In the genomic region with DNA sequence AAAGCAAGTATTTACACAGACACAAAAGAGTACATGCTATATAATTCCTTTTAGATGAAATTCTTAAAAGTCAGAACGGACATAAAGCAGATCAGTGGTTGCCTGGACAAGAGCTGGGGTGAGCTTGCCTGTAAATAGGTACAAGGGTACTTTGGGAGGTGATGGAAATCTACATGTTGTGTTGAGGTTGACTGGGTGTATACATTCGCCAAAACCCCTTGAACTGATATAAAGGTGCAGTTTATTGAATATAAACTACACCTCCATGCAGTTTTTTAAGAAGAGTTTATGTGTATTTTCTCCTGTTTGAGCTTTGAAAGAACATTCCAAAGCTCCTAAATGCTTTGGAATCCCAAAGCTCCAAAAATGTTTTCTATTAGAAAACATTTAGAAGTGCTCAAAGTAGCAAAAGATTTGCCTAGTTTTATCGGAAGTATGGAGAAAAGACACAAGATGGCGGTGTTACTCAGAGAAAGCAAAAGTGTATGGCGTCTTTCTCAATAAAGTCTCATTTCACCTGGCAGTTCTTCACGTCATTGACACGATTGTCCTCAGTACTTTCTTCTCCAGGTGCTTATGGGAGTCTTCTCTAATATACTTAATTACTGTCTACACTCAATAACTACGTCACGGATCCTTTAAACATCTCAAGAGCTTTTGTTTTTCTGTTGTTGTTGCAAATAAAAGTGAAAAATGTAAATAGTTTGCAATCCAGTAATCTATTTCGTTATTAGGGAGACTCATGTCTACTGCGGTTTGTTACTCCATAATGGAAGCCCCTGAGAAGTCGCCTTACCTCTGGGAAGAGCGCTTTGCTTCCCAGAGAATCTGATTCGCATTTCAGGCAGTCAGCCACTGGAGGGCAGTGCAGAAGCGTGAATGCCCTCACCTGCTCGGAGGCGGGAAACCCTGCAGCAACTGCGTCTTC, we compare ENCODE assay signal across 1 cellular context.
A peak's percentile ranks its signal among the peaks of the same experiment; 100 is the strongest.
TF ChIP-seq lines count a peak whose summit lies in the region.

No MANE protein-coding gene starts in this region.

TF ChIP-seq in K562, 482 proteins besides CTCF, POLR2A, EP300 and RAD21 (continued from another document and continues in another):
- TF ChIP-seq, protein P1, sequence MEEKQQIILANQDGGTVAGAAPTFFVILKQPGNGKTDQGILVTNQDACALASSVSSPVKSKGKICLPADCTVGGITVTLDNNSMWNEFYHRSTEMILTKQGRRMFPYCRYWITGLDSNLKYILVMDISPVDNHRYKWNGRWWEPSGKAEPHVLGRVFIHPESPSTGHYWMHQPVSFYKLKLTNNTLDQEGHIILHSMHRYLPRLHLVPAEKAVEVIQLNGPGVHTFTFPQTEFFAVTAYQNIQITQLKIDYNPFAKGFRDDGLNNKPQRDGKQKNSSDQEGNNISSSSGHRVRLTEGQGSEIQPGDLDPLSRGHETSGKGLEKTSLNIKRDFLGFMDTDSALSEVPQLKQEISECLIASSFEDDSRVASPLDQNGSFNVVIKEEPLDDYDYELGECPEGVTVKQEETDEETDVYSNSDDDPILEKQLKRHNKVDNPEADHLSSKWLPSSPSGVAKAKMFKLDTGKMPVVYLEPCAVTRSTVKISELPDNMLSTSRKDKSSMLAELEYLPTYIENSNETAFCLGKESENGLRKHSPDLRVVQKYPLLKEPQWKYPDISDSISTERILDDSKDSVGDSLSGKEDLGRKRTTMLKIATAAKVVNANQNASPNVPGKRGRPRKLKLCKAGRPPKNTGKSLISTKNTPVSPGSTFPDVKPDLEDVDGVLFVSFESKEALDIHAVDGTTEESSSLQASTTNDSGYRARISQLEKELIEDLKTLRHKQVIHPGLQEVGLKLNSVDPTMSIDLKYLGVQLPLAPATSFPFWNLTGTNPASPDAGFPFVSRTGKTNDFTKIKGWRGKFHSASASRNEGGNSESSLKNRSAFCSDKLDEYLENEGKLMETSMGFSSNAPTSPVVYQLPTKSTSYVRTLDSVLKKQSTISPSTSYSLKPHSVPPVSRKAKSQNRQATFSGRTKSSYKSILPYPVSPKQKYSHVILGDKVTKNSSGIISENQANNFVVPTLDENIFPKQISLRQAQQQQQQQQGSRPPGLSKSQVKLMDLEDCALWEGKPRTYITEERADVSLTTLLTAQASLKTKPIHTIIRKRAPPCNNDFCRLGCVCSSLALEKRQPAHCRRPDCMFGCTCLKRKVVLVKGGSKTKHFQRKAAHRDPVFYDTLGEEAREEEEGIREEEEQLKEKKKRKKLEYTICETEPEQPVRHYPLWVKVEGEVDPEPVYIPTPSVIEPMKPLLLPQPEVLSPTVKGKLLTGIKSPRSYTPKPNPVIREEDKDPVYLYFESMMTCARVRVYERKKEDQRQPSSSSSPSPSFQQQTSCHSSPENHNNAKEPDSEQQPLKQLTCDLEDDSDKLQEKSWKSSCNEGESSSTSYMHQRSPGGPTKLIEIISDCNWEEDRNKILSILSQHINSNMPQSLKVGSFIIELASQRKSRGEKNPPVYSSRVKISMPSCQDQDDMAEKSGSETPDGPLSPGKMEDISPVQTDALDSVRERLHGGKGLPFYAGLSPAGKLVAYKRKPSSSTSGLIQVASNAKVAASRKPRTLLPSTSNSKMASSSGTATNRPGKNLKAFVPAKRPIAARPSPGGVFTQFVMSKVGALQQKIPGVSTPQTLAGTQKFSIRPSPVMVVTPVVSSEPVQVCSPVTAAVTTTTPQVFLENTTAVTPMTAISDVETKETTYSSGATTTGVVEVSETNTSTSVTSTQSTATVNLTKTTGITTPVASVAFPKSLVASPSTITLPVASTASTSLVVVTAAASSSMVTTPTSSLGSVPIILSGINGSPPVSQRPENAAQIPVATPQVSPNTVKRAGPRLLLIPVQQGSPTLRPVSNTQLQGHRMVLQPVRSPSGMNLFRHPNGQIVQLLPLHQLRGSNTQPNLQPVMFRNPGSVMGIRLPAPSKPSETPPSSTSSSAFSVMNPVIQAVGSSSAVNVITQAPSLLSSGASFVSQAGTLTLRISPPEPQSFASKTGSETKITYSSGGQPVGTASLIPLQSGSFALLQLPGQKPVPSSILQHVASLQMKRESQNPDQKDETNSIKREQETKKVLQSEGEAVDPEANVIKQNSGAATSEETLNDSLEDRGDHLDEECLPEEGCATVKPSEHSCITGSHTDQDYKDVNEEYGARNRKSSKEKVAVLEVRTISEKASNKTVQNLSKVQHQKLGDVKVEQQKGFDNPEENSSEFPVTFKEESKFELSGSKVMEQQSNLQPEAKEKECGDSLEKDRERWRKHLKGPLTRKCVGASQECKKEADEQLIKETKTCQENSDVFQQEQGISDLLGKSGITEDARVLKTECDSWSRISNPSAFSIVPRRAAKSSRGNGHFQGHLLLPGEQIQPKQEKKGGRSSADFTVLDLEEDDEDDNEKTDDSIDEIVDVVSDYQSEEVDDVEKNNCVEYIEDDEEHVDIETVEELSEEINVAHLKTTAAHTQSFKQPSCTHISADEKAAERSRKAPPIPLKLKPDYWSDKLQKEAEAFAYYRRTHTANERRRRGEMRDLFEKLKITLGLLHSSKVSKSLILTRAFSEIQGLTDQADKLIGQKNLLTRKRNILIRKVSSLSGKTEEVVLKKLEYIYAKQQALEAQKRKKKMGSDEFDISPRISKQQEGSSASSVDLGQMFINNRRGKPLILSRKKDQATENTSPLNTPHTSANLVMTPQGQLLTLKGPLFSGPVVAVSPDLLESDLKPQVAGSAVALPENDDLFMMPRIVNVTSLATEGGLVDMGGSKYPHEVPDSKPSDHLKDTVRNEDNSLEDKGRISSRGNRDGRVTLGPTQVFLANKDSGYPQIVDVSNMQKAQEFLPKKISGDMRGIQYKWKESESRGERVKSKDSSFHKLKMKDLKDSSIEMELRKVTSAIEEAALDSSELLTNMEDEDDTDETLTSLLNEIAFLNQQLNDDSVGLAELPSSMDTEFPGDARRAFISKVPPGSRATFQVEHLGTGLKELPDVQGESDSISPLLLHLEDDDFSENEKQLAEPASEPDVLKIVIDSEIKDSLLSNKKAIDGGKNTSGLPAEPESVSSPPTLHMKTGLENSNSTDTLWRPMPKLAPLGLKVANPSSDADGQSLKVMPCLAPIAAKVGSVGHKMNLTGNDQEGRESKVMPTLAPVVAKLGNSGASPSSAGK (IDR thresholded peaks at IDR 0.05), result peak; percentile 94
- TF ChIP-seq MXD1 (CRISPR knock-in tag; IDR thresholded peaks at IDR 0.05; ENCODE audit: borderline replicate concordance, poor library complexity, severe bottlenecking) (no peak), DIDO1 (tag; IDR thresholded peaks at IDR 0.05; ENCODE audit: low read depth) (no peak), SMAD1 (IDR thresholded peaks at IDR 0.05; ENCODE audit: low read depth, low read length, partially characterized antibody) (no peak), ZNF507 (tag; conservative IDR thresholded peaks at IDR 0.05) (no peak), SAFB2 (IDR thresholded peaks at IDR 0.05; ENCODE audit: borderline replicate concordance, low read depth, low read length, severe bottlenecking) (no peak), CHD4 (IDR thresholded peaks at IDR 0.05; ENCODE audit: insufficient read depth, insufficient replicate concordance, low read depth, low read length, poor library complexity, severe bottlenecking) (no peak), ZEB2 (IDR thresholded peaks at IDR 0.05) (no peak), JUND (IDR thresholded peaks at IDR 0.05; ENCODE audit: borderline replicate concordance, low read depth, low read length) (peak; percentile 13; the same call in 1 of the 2 replicates), JUND (tag; IDR thresholded peaks at IDR 0.05; ENCODE audit: borderline replicate concordance, low read depth, low read length) (no peak), ZNF766 (CRISPR knock-in tag; conservative IDR thresholded peaks at IDR 0.05) (no peak), ZC3H11A (IDR thresholded peaks at IDR 0.05; ENCODE audit: low read depth, low read length) (0 out of 2 replicates have a peak, but pooled peaks have one; percentile 23), ESRRA (IDR thresholded peaks at IDR 0.05; ENCODE audit: borderline replicate concordance, low read depth) (no peak), EGR1 (conservative IDR thresholded peaks at IDR 0.05) (no peak), ZBTB17 (CRISPR knock-in tag; IDR thresholded peaks at IDR 0.05) (no peak), CAMTA2 (CRISPR knock-in tag; conservative IDR thresholded peaks at IDR 0.05) (no peak), ILF3 (IDR thresholded peaks at IDR 0.05; ENCODE audit: borderline replicate concordance) (no peak), SNRNP70 (optimal IDR thresholded peaks at IDR 0.05; ENCODE audit: low read depth, low read length) (no peak), CBX3 (IDR thresholded peaks at IDR 0.05; ENCODE audit: borderline replicate concordance in 1 of 2, low read length in 2 of 2) (peak in 1 of 2 experiments; percentile 87; a peak in 2 of 3 replicates), L3MBTL2 (IDR thresholded peaks at IDR 0.05) (peak; percentile 95), ZBTB26 (CRISPR knock-in tag; IDR thresholded peaks at IDR 0.05) (no peak), ZNF239 (CRISPR knock-in tag; IDR thresholded peaks at IDR 0.05) (no peak)
- TF ChIP-seq, protein P2, sequence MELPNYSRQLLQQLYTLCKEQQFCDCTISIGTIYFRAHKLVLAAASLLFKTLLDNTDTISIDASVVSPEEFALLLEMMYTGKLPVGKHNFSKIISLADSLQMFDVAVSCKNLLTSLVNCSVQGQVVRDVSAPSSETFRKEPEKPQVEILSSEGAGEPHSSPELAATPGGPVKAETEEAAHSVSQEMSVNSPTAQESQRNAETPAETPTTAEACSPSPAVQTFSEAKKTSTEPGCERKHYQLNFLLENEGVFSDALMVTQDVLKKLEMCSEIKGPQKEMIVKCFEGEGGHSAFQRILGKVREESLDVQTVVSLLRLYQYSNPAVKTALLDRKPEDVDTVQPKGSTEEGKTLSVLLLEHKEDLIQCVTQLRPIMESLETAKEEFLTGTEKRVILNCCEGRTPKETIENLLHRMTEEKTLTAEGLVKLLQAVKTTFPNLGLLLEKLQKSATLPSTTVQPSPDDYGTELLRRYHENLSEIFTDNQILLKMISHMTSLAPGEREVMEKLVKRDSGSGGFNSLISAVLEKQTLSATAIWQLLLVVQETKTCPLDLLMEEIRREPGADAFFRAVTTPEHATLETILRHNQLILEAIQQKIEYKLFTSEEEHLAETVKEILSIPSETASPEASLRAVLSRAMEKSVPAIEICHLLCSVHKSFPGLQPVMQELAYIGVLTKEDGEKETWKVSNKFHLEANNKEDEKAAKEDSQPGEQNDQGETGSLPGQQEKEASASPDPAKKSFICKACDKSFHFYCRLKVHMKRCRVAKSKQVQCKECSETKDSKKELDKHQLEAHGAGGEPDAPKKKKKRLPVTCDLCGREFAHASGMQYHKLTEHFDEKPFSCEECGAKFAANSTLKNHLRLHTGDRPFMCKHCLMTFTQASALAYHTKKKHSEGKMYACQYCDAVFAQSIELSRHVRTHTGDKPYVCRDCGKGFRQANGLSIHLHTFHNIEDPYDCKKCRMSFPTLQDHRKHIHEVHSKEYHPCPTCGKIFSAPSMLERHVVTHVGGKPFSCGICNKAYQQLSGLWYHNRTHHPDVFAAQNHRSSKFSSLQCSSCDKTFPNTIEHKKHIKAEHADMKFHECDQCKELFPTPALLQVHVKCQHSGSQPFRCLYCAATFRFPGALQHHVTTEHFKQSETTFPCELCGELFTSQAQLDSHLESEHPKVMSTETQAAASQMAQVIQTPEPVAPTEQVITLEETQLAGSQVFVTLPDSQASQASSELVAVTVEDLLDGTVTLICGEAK (IDR thresholded peaks at IDR 0.05), result peak; percentile 61; the same call in 1 of the 2 replicates
- TF ChIP-seq, protein P2 (CRISPR knock-in tag; IDR thresholded peaks at IDR 0.05), result no peak
- TF ChIP-seq, protein P3, sequence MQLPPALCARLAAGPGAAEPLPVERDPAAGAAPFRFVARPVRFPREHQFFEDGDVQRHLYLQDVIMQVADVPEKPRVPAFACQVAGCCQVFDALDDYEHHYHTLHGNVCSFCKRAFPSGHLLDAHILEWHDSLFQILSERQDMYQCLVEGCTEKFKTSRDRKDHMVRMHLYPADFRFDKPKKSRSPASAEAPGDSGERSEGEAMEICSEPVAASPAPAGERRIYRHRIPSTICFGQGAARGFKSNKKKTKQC (CRISPR knock-in tag; IDR thresholded peaks at IDR 0.05), result peak; percentile 83
- TF ChIP-seq, protein P4, sequence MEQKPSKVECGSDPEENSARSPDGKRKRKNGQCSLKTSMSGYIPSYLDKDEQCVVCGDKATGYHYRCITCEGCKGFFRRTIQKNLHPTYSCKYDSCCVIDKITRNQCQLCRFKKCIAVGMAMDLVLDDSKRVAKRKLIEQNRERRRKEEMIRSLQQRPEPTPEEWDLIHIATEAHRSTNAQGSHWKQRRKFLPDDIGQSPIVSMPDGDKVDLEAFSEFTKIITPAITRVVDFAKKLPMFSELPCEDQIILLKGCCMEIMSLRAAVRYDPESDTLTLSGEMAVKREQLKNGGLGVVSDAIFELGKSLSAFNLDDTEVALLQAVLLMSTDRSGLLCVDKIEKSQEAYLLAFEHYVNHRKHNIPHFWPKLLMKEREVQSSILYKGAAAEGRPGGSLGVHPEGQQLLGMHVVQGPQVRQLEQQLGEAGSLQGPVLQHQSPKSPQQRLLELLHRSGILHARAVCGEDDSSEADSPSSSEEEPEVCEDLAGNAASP (IDR thresholded peaks at IDR 0.05), result no peak
